In the genomic region with DNA sequence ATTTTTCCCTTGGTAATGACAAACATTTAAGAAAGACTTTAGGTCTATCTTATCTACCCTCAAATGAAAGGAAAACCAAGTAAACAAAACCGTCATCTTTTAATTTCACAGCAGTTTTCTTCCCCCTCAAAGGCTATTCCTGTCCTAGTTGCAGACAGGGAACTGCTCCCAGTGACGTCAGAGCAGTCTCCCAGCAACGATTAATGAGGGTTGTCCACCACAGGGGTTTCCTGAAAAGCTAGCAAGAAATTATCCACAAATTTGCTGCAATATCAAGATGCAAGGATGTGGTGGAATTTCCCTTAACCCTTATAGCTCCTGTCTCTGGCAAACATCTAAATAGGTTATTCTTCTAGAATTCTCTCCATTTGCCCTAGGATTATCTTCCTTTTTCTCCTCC, we compare ENCODE assay signal across 8 cellular contexts.
DNase-seq lines count a peak whose midpoint lies in the region; ATAC-seq, FAIRE-seq and TF ChIP-seq lines count a peak whose summit lies in the region.

No MANE protein-coding gene starts in this region.

- no peaks in the 10 kb centered on the region for H3K9me2 ChIP-seq in MM.1S (replicated peaks; ENCODE audit: insufficient read depth, low read length)

- H3K27ac Mint-ChIP-seq in Caco-2 (ENCODE audit: unreplicated experiment) = no peak overlapping the region

- ATAC-seq in HG03457 (IDR thresholded peaks at IDR 0.05; ENCODE audit: unreplicated experiment) = no peak
- no peak for ATAC-seq in HG03025 (IDR thresholded peaks at IDR 0.05; ENCODE audit: low FRiP score, unreplicated experiment)

- H3K4me3 Mint-ChIP-seq in Caco-2 (ENCODE audit: unreplicated experiment) = no peak overlapping the region

- H3K4me3 ChIP-seq in skeletal muscle cell (ENCODE audit: low read depth, low read length) (no peak overlapping the region), Caco-2 (ENCODE audit: low read depth, low read length) (no peak overlapping the region), MM.1S (ENCODE audit: low read length) (no peak overlapping the region)

- no peaks in the 10 kb centered on the region for H3K36me3 Mint-ChIP-seq in Caco-2 (ENCODE audit: insufficient read depth, unreplicated experiment)

- no TSS peak for BruUV-seq in Caco-2 (replicated peaks; lab: Mats Ljungman, UMichigan)

- DNase-seq in H54 (ENCODE audit: insufficient read length, low spot score) = no peak
- peak; percentile 59 for DNase-seq in hepatic stellate cell (ENCODE audit: low spot score)
- peak; percentile 25 for DNase-seq in skeletal muscle cell (ENCODE audit: low read depth)
- DNase-seq in Caco-2 = no peak
- no peak for DNase-seq in MM.1S

- POLR2A ChIA-PET in Caco-2 (lab: Charles Lee) = interaction anchor here (0.6 kb wide), 1 partner anchor 61 kb away, joined by 3 read pairs; no protein-coding TSS in a partner anchor

- no peaks in the 10 kb centered on the region for H4K20me1 ChIP-seq in MM.1S (ENCODE audit: insufficient read depth, low read length)

- H3K9me3 Mint-ChIP-seq in Caco-2 (ENCODE audit: unreplicated experiment) = no peaks in the 10 kb centered on the region

- TF ChIP-seq CTCF in Caco-2 (IDR thresholded peaks at IDR 0.05; ENCODE audit: insufficient read depth in 1 of 2, low read depth in 1 of 2, low read length in 1 of 2, severe bottlenecking in 1 of 2, unreplicated experiment in 1 of 2) = no peak
- TF ChIP-seq CTCF in MM.1S (IDR thresholded peaks at IDR 0.05; ENCODE audit: low read length) = no peak

- H3K27me3 ChIP-seq in Caco-2 (replicated peaks; ENCODE audit: control insufficient read depth, insufficient read depth, low read length) (no peaks in the 10 kb centered on the region), MM.1S (replicated peaks; ENCODE audit: insufficient read depth, low read length) (no peaks in the 10 kb centered on the region)

- H3K27me3 Mint-ChIP-seq in Caco-2 (ENCODE audit: insufficient read depth, unreplicated experiment) = no peaks in the 10 kb centered on the region

- H3K4me2 ChIP-seq in MM.1S (ENCODE audit: low read depth, low read length) = no peak overlapping the region

- H2AFZ ChIP-seq in MM.1S (ENCODE audit: low read length) = no peak overlapping the region

- CTCF ChIA-PET in Caco-2 (lab: Charles Lee) = interaction anchor here (1.1 to 1.6 kb wide), 2 partner anchors 33 to 113 kb away, joined by 3 to 4 read pairs; no protein-coding TSS in a partner anchor

- no peaks in the 10 kb centered on the region for H3K4me1 Mint-ChIP-seq in Caco-2 (ENCODE audit: low read depth, unreplicated experiment)

- H3K9me3 ChIP-seq in Caco-2 (no peaks in the 10 kb centered on the region), MM.1S (replicated peaks; ENCODE audit: insufficient read depth, low read length) (no peaks in the 10 kb centered on the region)

- FAIRE-seq in H54 (lab: Jason Lieb, UNC) = peak; percentile 76

- no peak overlapping the region for H3K9ac ChIP-seq in MM.1S (ENCODE audit: low read length)

- H3K4me1 ChIP-seq in Caco-2 (no peaks in the 10 kb centered on the region; the same call in 1 of the 2 replicates), MM.1S (ENCODE audit: low read length) (no peaks in the 10 kb centered on the region)

- H3F3A ChIP-seq in MM.1S (ENCODE audit: insufficient read depth, low read length) = no peaks in the 10 kb centered on the region

- no peak for TF ChIP-seq POLR2A in H54 (IDR thresholded peaks at IDR 0.05; ENCODE audit: low read depth, low read length)

- no peaks in the 10 kb centered on the region for H3K36me3 ChIP-seq in Caco-2 (ENCODE audit: control insufficient read depth, insufficient read depth, low read length)
- H3K36me3 ChIP-seq in MM.1S (replicated peaks; ENCODE audit: insufficient read depth, low read length) = no peaks in the 10 kb centered on the region

- intact Hi-C loops in Caco-2 (cut with micrococcal nuclease; ENCODE audit: unreplicated experiment) = no loop called here

- H3K27ac ChIP-seq in angular gyrus (ENCODE audit: low read depth, low read length) (peak overlapping the region; percentile 62), MM.1S (ENCODE audit: low read length) (no peak overlapping the region)

- no peaks in the 10 kb centered on the region for H3K79me2 ChIP-seq in MM.1S (ENCODE audit: low read length)

Comparison
In these comparisons a context has a peak if more than half of its experiments do, and no peak if none do; other contexts are left out.
1. DNase-seq: peak in hepatic stellate cell (single experiment) and skeletal muscle cell (single experiment); none in H54 (single experiment), Caco-2 (0 of 2) and MM.1S (single experiment).